Comparison of ENCODE assay signal across 16 cellular contexts in genomic region chr4:172978848-172979247, GRCh38.
"Had no signal": no experiment of that assay in that cellular context is flagged by ENCODE, and none has a peak within 500 bp of the region (broad histone marks: within the 10 kb centered on the region; RNA-seq: fewer than 3 reads in every experiment).

No MANE protein-coding gene starts in this region.

- H3K9me3 ChIP-seq: colonic mucosa had no signal

- H3K36me3 ChIP-seq: colonic mucosa, right atrium auricular region had no signal

- H3K27me3 ChIP-seq: colonic mucosa, right atrium auricular region had no signal

- DNase-seq: activated CD4-positive, alpha-beta T cell treated with anti-CD3 and anti-CD28 coated beads, Interleukin-2, amount 10 ng/mL, durations not matched to agents 24 days and 14 days; activated CD4-positive, CD25-positive, alpha-beta regulatory T cell; activated CD8-positive, alpha-beta memory T cell treated with anti-CD3 and anti-CD28 coated beads, Interleukin-2, amount 50 U/mL, for 48 hours; activated gamma-delta T cell; activated T-cell treated with anti-CD3 and anti-CD28 coated beads, Interleukin-2, amount 50 U/mL, for 72 hours; central memory CD4-positive, alpha-beta T cell; colonic mucosa; nucleus accumbens; stimulated activated CD4-positive, alpha-beta T cell treated with anti-CD3 and anti-CD28 coated beads, Interleukin-4, amount 100 ng/mL, for 24 hours; stimulated activated naive CD4-positive, alpha-beta T cell; trophoblast cell had no signal

- H3K4me3 ChIP-seq: colonic mucosa, right atrium auricular region, skin epidermis had no signal

- FAIRE-seq: endometrium, islet of Langerhans had no signal

- H3K27ac ChIP-seq: colonic mucosa, right atrium auricular region, skin epidermis had no signal

- ATAC-seq: activated naive CD4-positive, alpha-beta T cell treated with anti-CD3 and anti-CD28 coated beads, Interleukin-2, amount 50 U/mL, for 72 hours; activated T-cell treated with anti-CD3 and anti-CD28 coated beads, Interleukin-2, amount 50 U/mL, for 72 hours had no signal

- H3K4me1 ChIP-seq: colonic mucosa, right atrium auricular region had no signal
